ENCODE assay signal across 29 cellular contexts in the genomic region with DNA sequence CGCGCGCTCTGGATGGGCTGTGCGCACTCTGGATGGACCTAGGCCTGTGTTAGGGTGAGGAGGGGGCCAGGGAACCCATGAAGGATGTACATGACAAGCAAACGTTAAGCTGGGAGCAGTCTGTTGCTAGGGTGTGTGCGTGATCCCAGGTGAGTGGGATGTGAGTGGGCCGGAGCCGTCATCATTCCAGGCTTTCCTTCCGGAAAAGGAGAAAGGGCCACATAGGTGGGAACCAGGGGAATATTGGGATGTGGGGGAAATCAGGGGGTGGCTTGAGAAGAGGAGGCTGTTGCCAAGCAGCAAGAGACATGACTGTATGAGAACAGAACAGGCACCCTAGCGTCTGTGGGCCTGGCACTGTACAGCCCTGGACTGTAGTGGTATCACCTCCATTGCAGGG. TPM values are rescaled to one million over a fixed set of nuclear protein-coding genes. Genes with fewer than 3 reads are reported as not detected.
"Had no signal": no experiment of that assay in that cellular context is flagged by ENCODE, and none has a peak within 500 bp of the region (broad histone marks: within the 10 kb centered on the region; RNA-seq: fewer than 3 reads in every experiment).

No MANE protein-coding gene starts in this region.

- H3K36me3 Mint-ChIP-seq: activated naive CD8-positive, alpha-beta T cell treated with anti-CD3 and anti-CD28 coated beads for 36 hours; mesothelial cell of epicardium; naive thymus-derived CD4-positive, alpha-beta T cell had no signal

- H2AFZ ChIP-seq: hepatocyte had no signal

- H3K4me2 ChIP-seq: hepatocyte had no signal

- H3K4me3 Mint-ChIP-seq: activated naive CD4-positive, alpha-beta T cell treated with anti-CD3 and anti-CD28 coated beads for 36 hours; activated naive CD8-positive, alpha-beta T cell treated with anti-CD3 and anti-CD28 coated beads for 36 hours; mesothelial cell of epicardium; naive thymus-derived CD4-positive, alpha-beta T cell; neural crest cell had no signal

- H3K27ac ChIP-seq: adrenal gland, ascending aorta, brain microvascular endothelial cell, esophagus squamous epithelium had no signal

- H3K4me1 Mint-ChIP-seq: activated naive CD8-positive, alpha-beta T cell treated with anti-CD3 and anti-CD28 coated beads for 36 hours; naive thymus-derived CD4-positive, alpha-beta T cell had no signal

- H3K27me3 ChIP-seq: adrenal gland, ascending aorta, brain microvascular endothelial cell, esophagus squamous epithelium, hepatocyte, upper lobe of right lung had no signal

- H3K27ac Mint-ChIP-seq: activated naive CD4-positive, alpha-beta T cell treated with anti-CD3 and anti-CD28 coated beads for 36 hours; activated naive CD8-positive, alpha-beta T cell treated with anti-CD3 and anti-CD28 coated beads for 36 hours; mesothelial cell of epicardium had no signal

- H3K9me3 ChIP-seq: adrenal gland, ascending aorta, esophagus squamous epithelium, upper lobe of right lung had no signal

- DNase-seq: activated CD4-positive, alpha-beta T cell treated with anti-CD3 and anti-CD28 coated beads for 4 hours; activated CD4-positive, alpha-beta T cell treated with anti-CD3 and anti-CD28 coated beads, Interleukin-2, amount 50 U/mL, for 48 hours; activated CD8-positive, alpha-beta memory T cell treated with anti-CD3 and anti-CD28 coated beads for 24 hours; activated effector memory CD4-positive, alpha-beta T cell treated with anti-CD3 and anti-CD28 coated beads, Interleukin-2, amount 50 U/mL, for 16 hours; activated naive CD4-positive, alpha-beta T cell treated with anti-CD3 and anti-CD28 coated beads for 36 hours; activated naive CD8-positive, alpha-beta T cell treated with anti-CD3 and anti-CD28 coated beads for 36 hours; adrenal gland; brain microvascular endothelial cell; central memory CD4-positive, alpha-beta T cell; effector CD4-positive, alpha-beta T cell; esophagus squamous epithelium; glutamatergic neuron; islet precursor cell; left cardiac atrium; left ventricle myocardium superior; naive thymus-derived CD4-positive, alpha-beta T cell; occipital lobe; right cardiac atrium; stimulated activated CD4-positive, alpha-beta T cell treated with anti-CD3 and anti-CD28 coated beads, Interleukin-12 subunit alpha, Interleukin-12 subunit beta, amount 100 ng/mL, for 4 hours; stimulated activated CD4-positive, alpha-beta T cell treated with anti-CD3 and anti-CD28 coated beads, Interleukin-4, amount 100 ng/mL, for 1 hour; stimulated activated naive CD8-positive, alpha-beta T cell treated with anti-CD3 and anti-CD28 coated beads, Interleukin-15, Interleukin-2, amounts not matched to agents 100 U/mL and 50 U/mL, for 24 hours; substantia nigra; upper lobe of right lung had no signal

- H3K4me3 ChIP-seq: adrenal gland, ascending aorta, esophagus squamous epithelium, hepatocyte, upper lobe of right lung had no signal

- H3K36me3 ChIP-seq: adrenal gland, ascending aorta, brain microvascular endothelial cell, upper lobe of right lung had no signal

- FAIRE-seq: frontal cortex had no signal

- H3K9me3 Mint-ChIP-seq: activated naive CD4-positive, alpha-beta T cell treated with anti-CD3 and anti-CD28 coated beads for 36 hours; activated naive CD8-positive, alpha-beta T cell treated with anti-CD3 and anti-CD28 coated beads for 36 hours; mesothelial cell of epicardium; naive thymus-derived CD4-positive, alpha-beta T cell; neural crest cell had no signal

- ATAC-seq: naive thymus-derived CD4-positive, alpha-beta T cell; right cardiac atrium; stimulated activated naive CD8-positive, alpha-beta T cell treated with anti-CD3 and anti-CD28 coated beads, Interleukin-15, Interleukin-2, amounts not matched to agents 100 U/mL and 50 U/mL, for 24 hours had no signal

- H3K27me3 Mint-ChIP-seq: activated naive CD8-positive, alpha-beta T cell treated with anti-CD3 and anti-CD28 coated beads for 36 hours had no signal

RNA-seq across cellular contexts. Expression of gene EPB41L1, which starts 49.7 kb away (rescaled TPM):
- total RNA-seq: T-helper 1 cell treated with Interleukin-12 subunit alpha and Interleukin-12 subunit beta and Interleukin-4 antibody, amounts not matched to agents 30 ng/mL and 1 ng/mL, for 36 hours had no signal
